In genomic region chr4:6944311-6945051, GRCh38 we compare ENCODE assay signal across 14 cellular contexts. TPM values are rescaled to one million over a fixed set of nuclear protein-coding genes. Genes with fewer than 3 reads are reported as not detected.
DNase-seq lines count a peak whose midpoint lies in the region; ATAC-seq, FAIRE-seq and TF ChIP-seq lines count a peak whose summit lies in the region.
"Had no signal": no experiment of that assay in that cellular context is flagged by ENCODE, and none has a peak within 500 bp of the region (broad histone marks: within the 10 kb centered on the region; RNA-seq: fewer than 3 reads in every experiment).

No MANE protein-coding gene starts in this region.

- DNase-seq in activated CD8-positive, alpha-beta T cell treated with anti-CD3 and anti-CD28 coated beads for 36 hours = no peak
- DNase-seq in activated CD8-positive, alpha-beta T cell treated with anti-CD3 and anti-CD28 coated beads, Interleukin-2, amount 10 ng/mL, durations not matched to agents 7 days and 5 days = no peak
- peak in 4 of 7 donors; percentile 59 to 72 (median 66) for DNase-seq in adrenal gland
- peak; percentile 75 for DNase-seq in spleen
- DNase-seq in H54 (ENCODE audit: insufficient read length, low spot score) = no peak
- DNase-seq in left lobe of liver (ENCODE audit: low spot score) = no peak
- DNase-seq in testis = no peak
- DNase-seq: cerebellar nuclear complex, foreskin fibroblast, left ventricle myocardium superior, NCI-H2171 treated with DMSO at 0.1 percent for 48 hours had no signal

- H3K9me3 Mint-ChIP-seq in activated CD8-positive, alpha-beta T cell treated with anti-CD3 and anti-CD28 coated beads for 36 hours = no peaks in the 10 kb centered on the region
- H3K9me3 Mint-ChIP-seq in activated CD8-positive, alpha-beta T cell treated with anti-CD3 and anti-CD28 coated beads, Interleukin-2, amount 10 ng/mL, durations not matched to agents 7 days and 5 days (ENCODE audit: insufficient read depth) = no peaks in the 10 kb centered on the region

- no peak for TF ChIP-seq CTCF in activated CD8-positive, alpha-beta T cell treated with anti-CD3 and anti-CD28 coated beads for 36 hours (IDR thresholded peaks at IDR 0.05)
- TF ChIP-seq CTCF in adrenal gland (IDR thresholded peaks at IDR 0.05) (no peak), spleen (IDR thresholded peaks at IDR 0.05 in 8 of 11, conservative IDR thresholded peaks at IDR 0.05 in 3 of 11) (no peak), testis (IDR thresholded peaks at IDR 0.05) (no peak)

- H3K27ac ChIP-seq in adrenal gland (peak overlapping the region; percentile 14 to 74 (median 61)), layer of hippocampus (ENCODE audit: low read depth, low read length) (peak overlapping the region; percentile 4), spleen (peak overlapping the region in 6 of 8 donors; percentile 4 to 94 (median 57)), testis (no peak overlapping the region)
- H3K27ac ChIP-seq: thoracic aorta had no signal

- H3K27me3 Mint-ChIP-seq in activated CD8-positive, alpha-beta T cell treated with anti-CD3 and anti-CD28 coated beads for 36 hours = no peaks in the 10 kb centered on the region
- no peaks in the 10 kb centered on the region for H3K27me3 Mint-ChIP-seq in activated CD8-positive, alpha-beta T cell treated with anti-CD3 and anti-CD28 coated beads, Interleukin-2, amount 10 ng/mL, durations not matched to agents 7 days and 5 days (ENCODE audit: low read depth)

- no peak overlapping the region for H3K4me3 Mint-ChIP-seq in activated CD8-positive, alpha-beta T cell treated with anti-CD3 and anti-CD28 coated beads for 36 hours
- H3K4me3 Mint-ChIP-seq in activated CD8-positive, alpha-beta T cell treated with anti-CD3 and anti-CD28 coated beads, Interleukin-2, amount 10 ng/mL, durations not matched to agents 7 days and 5 days = no peak overlapping the region

- intact Hi-C loops in activated CD8-positive, alpha-beta T cell treated with anti-CD3 and anti-CD28 coated beads for 36 hours (cut with micrococcal nuclease) = no loop called here
- intact Hi-C loops in adrenal gland (cut with DNase I) (no loop called here), spleen (cut with DNase I; ENCODE audit: low total_unique reads) (no loop called here), testis (cut with DNase I; ENCODE audit: low total_unique reads) (no loop called here)

- no peak for ATAC-seq in activated CD8-positive, alpha-beta T cell treated with anti-CD3 and anti-CD28 coated beads for 36 hours
- no peak for ATAC-seq in activated CD8-positive, alpha-beta T cell treated with anti-CD3 and anti-CD28 coated beads, Interleukin-2, amount 10 ng/mL, durations not matched to agents 7 days and 5 days
- no peak for ATAC-seq in left lobe of liver
- ATAC-seq: left ventricle myocardium superior had no signal

- H3K27me3 ChIP-seq in adrenal gland = no peaks in the 10 kb centered on the region
- no peaks in the 10 kb centered on the region for H3K27me3 ChIP-seq in layer of hippocampus (ENCODE audit: control insufficient read depth, insufficient read depth, low read length)
- H3K27me3 ChIP-seq in spleen (replicated peaks in 1 of 7) = no peaks in the 10 kb centered on the region
- no peaks in the 10 kb centered on the region for H3K27me3 ChIP-seq in testis

- CTCF ChIA-PET in activated CD8-positive, alpha-beta T cell treated with anti-CD3 and anti-CD28 coated beads for 36 hours (lab: Charles Lee) = interaction anchor here (1.2 to 1.4 kb wide), 6 partner anchors 29 to 225 kb away, joined by 3 to 4 read pairs (median 4); no protein-coding TSS in a partner anchor
- CTCF ChIA-PET in activated CD8-positive, alpha-beta T cell treated with anti-CD3 and anti-CD28 coated beads, Interleukin-2, amount 10 ng/mL, durations not matched to agents 7 days and 5 days (lab: Charles Lee) = interaction anchor here (0.6 to 1.6 kb wide), 3 partner anchors 30 to 39 kb away, joined by 3 to 4 read pairs (median 4); partner anchors contain the start of gene TBC1D14

- TF ChIP-seq POLR2A in adrenal gland (IDR thresholded peaks at IDR 0.05) (no peak), spleen (IDR thresholded peaks at IDR 0.05) (no peak), H54 (IDR thresholded peaks at IDR 0.05; ENCODE audit: low read depth, low read length) (no peak), testis (IDR thresholded peaks at IDR 0.05) (no peak)

- H3K4me1 ChIP-seq in adrenal gland (replicated peaks in 1 of 2) (peaks cover 34 to 55% of the 10 kb centered on the region in 2 donors), spleen (peaks cover 41 to 70% (median 59%) of the 10 kb centered on the region in 6 donors), testis (no peaks in the 10 kb centered on the region)

- POLR2A ChIA-PET in activated CD8-positive, alpha-beta T cell treated with anti-CD3 and anti-CD28 coated beads for 36 hours (lab: Charles Lee) = interaction anchor here (0.6 to 1.6 kb wide), 2 partner anchors 18 to 31 kb away, joined by 3 to 6 read pairs; no protein-coding TSS in a partner anchor
- POLR2A ChIA-PET in activated CD8-positive, alpha-beta T cell treated with anti-CD3 and anti-CD28 coated beads, Interleukin-2, amount 10 ng/mL, durations not matched to agents 7 days and 5 days (lab: Charles Lee) = no interaction called here

- H3K9me3 ChIP-seq in adrenal gland (replicated peaks in 1 of 3) (no peaks in the 10 kb centered on the region), spleen (no peaks in the 10 kb centered on the region), testis (no peaks in the 10 kb centered on the region)
- H3K9me3 ChIP-seq: thoracic aorta had no signal

- no peak for FAIRE-seq in H54 (lab: Jason Lieb, UNC)
- FAIRE-seq: TTC549 had no signal

- peaks cover 2% of the 10 kb centered on the region for H3K36me3 Mint-ChIP-seq in activated CD8-positive, alpha-beta T cell treated with anti-CD3 and anti-CD28 coated beads for 36 hours (ENCODE audit: low read depth)
- H3K36me3 Mint-ChIP-seq in activated CD8-positive, alpha-beta T cell treated with anti-CD3 and anti-CD28 coated beads, Interleukin-2, amount 10 ng/mL, durations not matched to agents 7 days and 5 days (ENCODE audit: low read depth) = peaks cover 20% of the 10 kb centered on the region

- no peak overlapping the region for H3K4me3 ChIP-seq in adrenal gland
- no peak overlapping the region for H3K4me3 ChIP-seq in spleen
- no peak overlapping the region for H3K4me3 ChIP-seq in testis
- H3K4me3 ChIP-seq: thoracic aorta had no signal

- H3K36me3 ChIP-seq in adrenal gland (replicated peaks in 1 of 2) (no peaks in the 10 kb centered on the region), spleen (peaks cover 0 to 12% (median 0%) of the 10 kb centered on the region in 6 donors), testis (ENCODE audit: low read depth, missing control alignments) (no peaks in the 10 kb centered on the region)
- H3K36me3 ChIP-seq: thoracic aorta had no signal

- 53 to 60% (median 56%) methylated on average over 11 to 20 of the region's 20 CpGs for WGBS in adrenal gland, 4 donors
- 68 to 81% (median 76%) methylated on average over 20 of the region's 20 CpGs for WGBS in spleen, 5 donors
- 80 to 81% methylated on average over 7 to 20 of the region's 20 CpGs for WGBS in testis, 2 donors

- peak overlapping the region; percentile 46 for H3K27ac Mint-ChIP-seq in activated CD8-positive, alpha-beta T cell treated with anti-CD3 and anti-CD28 coated beads for 36 hours
- H3K27ac Mint-ChIP-seq in activated CD8-positive, alpha-beta T cell treated with anti-CD3 and anti-CD28 coated beads, Interleukin-2, amount 10 ng/mL, durations not matched to agents 7 days and 5 days = no peak overlapping the region

- H3K4me1 Mint-ChIP-seq in activated CD8-positive, alpha-beta T cell treated with anti-CD3 and anti-CD28 coated beads for 36 hours (ENCODE audit: low read depth) = peaks cover 56% of the 10 kb centered on the region
- peaks cover 40% of the 10 kb centered on the region for H3K4me1 Mint-ChIP-seq in activated CD8-positive, alpha-beta T cell treated with anti-CD3 and anti-CD28 coated beads, Interleukin-2, amount 10 ng/mL, durations not matched to agents 7 days and 5 days (ENCODE audit: low read depth)

RNA-seq across cellular contexts. Expression of gene TBC1D14, which starts 34.9 kb away (rescaled TPM):
- total RNA-seq in activated CD8-positive, alpha-beta T cell treated with anti-CD3 and anti-CD28 coated beads for 36 hours = 10 to 100 TPM; 34.7 to 36.3 TPM
- total RNA-seq in activated CD8-positive, alpha-beta T cell treated with anti-CD3 and anti-CD28 coated beads, Interleukin-2, amount 10 ng/mL, durations not matched to agents 7 days and 5 days = 10 to 100 TPM; 39.4 to 39.8 TPM
- 100 to 1,000 TPM in 1 of 8 donors, 10 to 100 TPM in 7; 74.9 to 110 (median 84.3) TPM for total RNA-seq in adrenal gland
- polyA plus RNA-seq in adrenal gland = 10 to 100 TPM; 24.9 to 54.0 (median 28.2) TPM
- total RNA-seq in spleen = 100 to 1,000 TPM in 1 of 7 donors, 10 to 100 TPM in 6; 45.7 to 114 (median 79.2) TPM
- polyA plus RNA-seq in spleen = 10 to 100 TPM; 13.7 to 24.0 (median 18.2) TPM
- 29.3 TPM for total RNA-seq in left lobe of liver
- 10 to 100 TPM; 87.6 to 98.8 TPM for total RNA-seq in testis
- polyA plus RNA-seq in testis (ENCODE audit: insufficient read depth, low read depth, low replicate concordance) = 78.0 TPM

Comparison
In these comparisons a context has a peak if more than half of its experiments do, and no peak if none do; other contexts are left out.
1. DNase-seq: peak in adrenal gland (4 of 7) and spleen (single experiment); none in activated CD8-positive, alpha-beta T cell treated with anti-CD3 and anti-CD28 coated beads for 36 hours (single experiment), activated CD8-positive, alpha-beta T cell treated with anti-CD3 and anti-CD28 coated beads, Interleukin-2, amount 10 ng/mL, durations not matched to agents 7 days and 5 days (single experiment), H54 (single experiment), left lobe of liver (single experiment) and testis (single experiment).
2. H3K27ac ChIP-seq: peak in adrenal gland (5 of 5), layer of hippocampus (single experiment) and spleen (6 of 8); none in testis (0 of 2).